Comparison of ENCODE assay signal across 21 cellular contexts in genomic region chr1:67846538-67846937, GRCh38. TPM values are rescaled to one million over a fixed set of nuclear protein-coding genes. Genes with fewer than 3 reads are reported as not detected.
DNase-seq lines count a peak whose midpoint lies in the region; ATAC-seq, FAIRE-seq and TF ChIP-seq lines count a peak whose summit lies in the region.
"Had no signal": no experiment of that assay in that cellular context is flagged by ENCODE, and none has a peak within 500 bp of the region (broad histone marks: within the 10 kb centered on the region; RNA-seq: fewer than 3 reads in every experiment).

No MANE protein-coding gene starts in this region.

- TF ChIP-seq CTCF in bronchial epithelial cell (IDR thresholded peaks at IDR 0.05; ENCODE audit: insufficient read depth, low read length, severe bottlenecking), result no peak
- no peak for TF ChIP-seq CTCF in lower lobe of right lung (IDR thresholded peaks at IDR 0.05)
- TF ChIP-seq CTCF in omental fat pad (IDR thresholded peaks at IDR 0.05), result no peak

- H3K36me3 ChIP-seq in bronchial epithelial cell (ENCODE audit: control insufficient read depth, insufficient read depth, low read length), result no peaks in the 10 kb centered on the region
- H3K36me3 ChIP-seq in lower lobe of right lung, result no peaks in the 10 kb centered on the region
- H3K36me3 ChIP-seq: BLaER1 treated with 17β-estradiol and CSF1 and Interleukin-3, amounts not matched to agents 10 nM and 100 nM had no signal

- TF ChIP-seq POLR2A in H54 (IDR thresholded peaks at IDR 0.05; ENCODE audit: low read depth, low read length), result no peak

- H3K27me3 ChIP-seq in bronchial epithelial cell (ENCODE audit: control insufficient read depth, insufficient read depth, low read length) (no peaks in the 10 kb centered on the region), lower lobe of right lung (ENCODE audit: low read depth) (no peaks in the 10 kb centered on the region)
- H3K27me3 ChIP-seq: BLaER1 treated with 17β-estradiol and CSF1 and Interleukin-3, amounts not matched to agents 10 nM and 100 nM had no signal

- intact Hi-C loops in lower lobe of right lung (cut with DNase I), result no loop called here

- no peaks in the 10 kb centered on the region for H3K9me3 ChIP-seq in lower lobe of right lung
- H3K9me3 ChIP-seq: BLaER1 treated with 17β-estradiol and CSF1 and Interleukin-3, amounts not matched to agents 10 nM and 100 nM had no signal

- peaks cover 9% of the 10 kb centered on the region for H3K4me1 ChIP-seq in lower lobe of right lung

- ATAC-seq in esophagus mucosa, result peak; percentile 80
- ATAC-seq in lower lobe of right lung, result no peak
- ATAC-seq in GM18517 (IDR thresholded peaks at IDR 0.05; ENCODE audit: unreplicated experiment), result no peak
- no peak for ATAC-seq in omental fat pad (ENCODE audit: low FRiP score)
- ATAC-seq: CD8-positive, alpha-beta T cell; GM12878; GM23338; HCT116 had no signal

- FAIRE-seq in H54 (lab: Jason Lieb, UNC) (peak; percentile 50), HTR-8/SVneo (lab: Jason Lieb, UNC) (peak; percentile 4), bronchial epithelial cell (lab: Jason Lieb, UNC) (peak; percentile 93)
- FAIRE-seq: GM12878 had no signal

- H3K27ac ChIP-seq in lower lobe of right lung, result no peak overlapping the region
- H3K27ac ChIP-seq: BLaER1 treated with 17β-estradiol and CSF1 and Interleukin-3, amounts not matched to agents 10 nM and 100 nM; HL-60 had no signal

- DNase-seq in H54 (ENCODE audit: insufficient read length, low spot score) (no peak), HTR-8/SVneo (ENCODE audit: insufficient read length, low spot score) (no peak), bronchial epithelial cell (ENCODE audit: low read depth) (peak; percentile 96), lower lobe of right lung (no peak), omental fat pad (ENCODE audit: low spot score) (no peak)
- no peak for DNase-seq in activated CD4-positive, CD25-positive, alpha-beta regulatory T cell treated with anti-CD3 and anti-CD28 coated beads, Interleukin-2, amount 50 U/mL, for 72 hours
- DNase-seq: Calu3; CD8-positive, alpha-beta T cell; DMS53; DND-41; EL; H7; HFFc6 had no signal

- H3K4me3 ChIP-seq in bronchial epithelial cell (ENCODE audit: low read depth, low read length) (no peak overlapping the region), lower lobe of right lung (no peak overlapping the region)
- H3K4me3 ChIP-seq: BLaER1 treated with 17β-estradiol and CSF1 and Interleukin-3, amounts not matched to agents 10 nM and 100 nM; GM12878; GM23338 had no signal

RNA-seq across cellular contexts. Expression of gene GNG12, which starts 13.3 kb away (rescaled TPM):
- total RNA-seq in bronchial epithelial cell (75.3 and 88.3 TPM in 2 replicates), esophagus mucosa (73.2 TPM), lower lobe of right lung (43.3 TPM), omental fat pad (100 to 1,000 TPM in 2 of 4 donors, 10 to 100 TPM in 2; 77.0 to 117 (median 94.5) TPM)
- total RNA-seq: B cell; CD8-positive, alpha-beta T cell had no signal
